13 cellular contexts compared by ENCODE assay signal in genomic region chr2:138298900-138299299, GRCh38.
DNase-seq lines count a peak whose midpoint lies in the region; ATAC-seq and TF ChIP-seq lines count a peak whose summit lies in the region.
"Had no signal": no experiment of that assay in that cellular context is flagged by ENCODE, and none has a peak within 500 bp of the region (broad histone marks: within the 10 kb centered on the region; RNA-seq: fewer than 3 reads in every experiment).

No MANE protein-coding gene starts in this region.

- H3K27me3 ChIP-seq in testis, result no peaks in the 10 kb centered on the region

- H3K9me3 ChIP-seq in testis, result no peaks in the 10 kb centered on the region

- H3K9me3 Mint-ChIP-seq in type B pancreatic cell, result no peaks in the 10 kb centered on the region
- H3K9me3 Mint-ChIP-seq: activated B cell treated with CpG ODN at 0.5 μM for 24 hours had no signal

- intact Hi-C loops in testis (cut with DNase I; ENCODE audit: low total_unique reads), result no loop called here

- TF ChIP-seq CTCF in testis (IDR thresholded peaks at IDR 0.05), result no peak
- TF ChIP-seq CTCF in type B pancreatic cell (conservative IDR thresholded peaks at IDR 0.05), result no peak

- H3K27ac Mint-ChIP-seq in type B pancreatic cell, result no peak overlapping the region
- H3K27ac Mint-ChIP-seq: activated B cell treated with CpG ODN at 0.5 μM for 24 hours, immature natural killer cell had no signal

- no peak overlapping the region for H3K4me3 ChIP-seq in testis

- H3K4me1 Mint-ChIP-seq in type B pancreatic cell (ENCODE audit: unreplicated experiment), result no peaks in the 10 kb centered on the region
- H3K4me1 Mint-ChIP-seq: immature natural killer cell had no signal

- H3K27ac ChIP-seq in testis, result no peak overlapping the region

- WGBS in testis, 2 donors, result 98 to 99% methylated on average over 3 of the region's 3 CpGs

- peak; percentile 62 for ATAC-seq in GM19025 (IDR thresholded peaks at IDR 0.05; ENCODE audit: low read depth, unreplicated experiment)
- ATAC-seq in GM21737 (IDR thresholded peaks at IDR 0.05; ENCODE audit: unreplicated experiment), result peak; percentile 53
- ATAC-seq in HG03097 (IDR thresholded peaks at IDR 0.05; ENCODE audit: low FRiP score, unreplicated experiment), result peak; percentile 49
- ATAC-seq: SK-N-SH treated with all-trans-retinoic acid at 6 μM for 48 hours had no signal

- DNase-seq in kidney glomerular epithelial cell (lab: John Stamatoyannopoulos, UW) (no peak), HCEC 1CT (no peak), testis (no peak), type B pancreatic cell (ENCODE audit: extremely low spot score, unreplicated experiment) (no peak)
- DNase-seq: activated B cell treated with CpG ODN at 0.5 μM for 24 hours; amniotic stem cell; immature natural killer cell; NCI-H2081 treated with DMSO at 0.1 percent for 48 hours; stimulated activated CD4-positive, alpha-beta T cell treated with anti-CD3 and anti-CD28 coated beads, Interleukin-4, amount 100 ng/mL, for 1 hour had no signal

- peaks cover 5% of the 10 kb centered on the region for H3K4me1 ChIP-seq in testis

- H3K36me3 ChIP-seq in testis (ENCODE audit: low read depth, missing control alignments), result no peaks in the 10 kb centered on the region

- no peaks in the 10 kb centered on the region for H3K27me3 Mint-ChIP-seq in type B pancreatic cell
- H3K27me3 Mint-ChIP-seq: activated B cell treated with CpG ODN at 0.5 μM for 24 hours had no signal

- no peak overlapping the region for H3K4me3 Mint-ChIP-seq in type B pancreatic cell
- H3K4me3 Mint-ChIP-seq: activated B cell treated with CpG ODN at 0.5 μM for 24 hours, immature natural killer cell had no signal

- no peak for TF ChIP-seq POLR2A in testis (IDR thresholded peaks at IDR 0.05)

- no peaks in the 10 kb centered on the region for H3K36me3 Mint-ChIP-seq in type B pancreatic cell
